ENCODE assay signal across 8 cellular contexts in genomic region chr10:73729781-73730152, GRCh38. TPM values are rescaled to one million over a fixed set of nuclear protein-coding genes. Genes with fewer than 3 reads are reported as not detected.
A peak's percentile ranks its signal among the peaks of the same experiment; 100 is the strongest.
DNase-seq lines count a peak whose midpoint lies in the region; ATAC-seq and TF ChIP-seq lines count a peak whose summit lies in the region.
"Not testable (repeated sequence)": the region's sequence is repeated elsewhere in the genome, so short reads cannot be mapped to it uniquely, and the experiment has no call there.

No MANE protein-coding gene starts in this region.

- ATAC-seq in foreskin keratinocyte, result peak; percentile 9

- H3K27ac ChIP-seq in foreskin keratinocyte (peak overlapping the region; percentile 85), mucosa of rectum (ENCODE audit: low read depth in 2 of 2, low read length in 2 of 2) (peak overlapping the region; percentile 91 to 93), uterus (peak overlapping the region; percentile 84 to 90)

- TF ChIP-seq CTCF in GM12865 (IDR thresholded peaks at IDR 0.05; ENCODE audit: insufficient read depth, low read depth, low read length, missing control alignments); brain (conservative IDR thresholded peaks at IDR 0.05); foreskin keratinocyte (conservative IDR thresholded peaks at IDR 0.05); uterus (IDR thresholded peaks at IDR 0.05): not testable (repeated sequence)

- H3K9me3 Mint-ChIP-seq in brain, result not testable (repeated sequence)

- peaks cover 20% of the 10 kb centered on the region for H3K36me3 Mint-ChIP-seq in brain

- intact Hi-C loops in uterus (cut with DNase I; ENCODE audit: low total_unique reads), result not testable (repeated sequence)

- peak overlapping the region; percentile 98 to 100 (median 99) for H3K27ac Mint-ChIP-seq in brain

- not testable (repeated sequence) for H3K4me1 ChIP-seq in foreskin keratinocyte; mucosa of rectum (ENCODE audit: control insufficient read depth in 2 of 2, insufficient read depth in 2 of 2, low read length in 2 of 2); uterus

- TF ChIP-seq POLR2A in uterus (IDR thresholded peaks at IDR 0.05), result not testable (repeated sequence)

- H3K4me1 Mint-ChIP-seq in brain, result peaks cover 26% of the 10 kb centered on the region

- peak overlapping the region; percentile 93 to 94 for H3K9ac ChIP-seq in mucosa of rectum (ENCODE audit: low read depth in 1 of 2, low read length in 2 of 2)

- peaks cover 11 to 32% of the 10 kb centered on the region in 2 donors for H3K36me3 ChIP-seq in mucosa of rectum (ENCODE audit: control insufficient read depth in 2 of 2, insufficient read depth in 2 of 2, low read length in 2 of 2)
- not testable (repeated sequence) for H3K36me3 ChIP-seq in uterus

- H3K27me3 Mint-ChIP-seq in brain, result not testable (repeated sequence)

- H3K4me3 ChIP-seq in GM12865 (ENCODE audit: low read depth, low read length) (peak overlapping the region; percentile 95), mucosa of rectum (ENCODE audit: low read length in 2 of 2) (peak overlapping the region; percentile 94 to 99), uterus (peak overlapping the region; percentile 64 to 88)

- H3K9me3 ChIP-seq in mucosa of rectum (ENCODE audit: control insufficient read depth in 2 of 2, low read length in 2 of 2); uterus: not testable (repeated sequence)

- DNase-seq in GM12865 (ENCODE audit: low read depth); uterus: not testable (repeated sequence)
- peak; percentile 35 for DNase-seq in NK-92 treated with Interleukin-12 subunit alpha and Interleukin-12 subunit beta, amount 100 ng/mL, for 24 hours (lab: John Stamatoyannopoulos, UW)
- DNase-seq in activated CD4-positive, alpha-beta T cell treated with anti-CD3 and anti-CD28 coated beads, Interleukin-2, amount 50 U/mL, for 48 hours, result peak; percentile 43 to 53
- peak; percentile 11 to 12 for DNase-seq in foreskin keratinocyte
- DNase-seq in stimulated activated CD4-positive, alpha-beta T cell treated with anti-CD3 and anti-CD28 coated beads, Interleukin-1b, Interleukin-23, amount 100 ng/mL, for 4 hours (ENCODE audit: low read depth in 2 of 2), result peak; percentile 10 to 23

- peak overlapping the region; percentile 97 to 100 (median 99) for H3K4me3 Mint-ChIP-seq in brain

- H3K27me3 ChIP-seq in foreskin keratinocyte; mucosa of rectum (ENCODE audit: control insufficient read depth in 2 of 2, insufficient read depth in 2 of 2, low read length in 2 of 2); uterus: not testable (repeated sequence)

RNA-seq across cellular contexts. Expression of gene SEC24C, which starts 14.4 kb away (rescaled TPM):
- polyA plus RNA-seq in brain (ENCODE audit: insufficient read depth, low read depth, low replicate concordance) (67.7 TPM), foreskin keratinocyte (35.7 and 40.7 TPM in 2 replicates)
- total RNA-seq in foreskin keratinocyte (63.0 and 64.7 TPM in 2 replicates), uterus (10 to 100 TPM; 25.3 to 75.9 (median 40.1) TPM)

RNA-seq across cellular contexts. Expression of gene AGAP5, which starts 31.9 kb away (rescaled TPM):
- polyA plus RNA-seq in brain (ENCODE audit: insufficient read depth, low read depth, low replicate concordance) (0.41 TPM), foreskin keratinocyte (0.97 and 1.2 TPM in 2 replicates)
- total RNA-seq in foreskin keratinocyte (2.6 and 3.4 TPM in 2 replicates), uterus (10 to 100 TPM in 1 of 4 donors, 1 to 10 TPM in 2, under 1 TPM in 1; 0.77 to 11.2 (median 3.7) TPM)

RNA-seq across cellular contexts. Expression of gene CHCHD1, which starts 52.1 kb away (rescaled TPM):
- 35.9 TPM for polyA plus RNA-seq in brain (ENCODE audit: insufficient read depth, low read depth, low replicate concordance)
- total RNA-seq in foreskin keratinocyte, result 56.7 and 58.9 TPM in 2 replicates
- 92.7 and 96.6 TPM in 2 replicates for polyA plus RNA-seq in foreskin keratinocyte
- 10 to 100 TPM in 2 of 4 donors, 1 to 10 TPM in 2; 7.1 to 15.3 (median 11.0) TPM for total RNA-seq in uterus

RNA-seq across cellular contexts. Expression of gene ZSWIM8, which starts 55.6 kb away (rescaled TPM):
- polyA plus RNA-seq in brain (ENCODE audit: insufficient read depth, low read depth, low replicate concordance) (81.2 TPM), foreskin keratinocyte (38.8 and 44.9 TPM in 2 replicates)
- total RNA-seq in foreskin keratinocyte (41.7 and 41.8 TPM in 2 replicates), uterus (100 to 1,000 TPM in 2 of 4 donors, 10 to 100 TPM in 2; 61.4 to 112 (median 91.1) TPM)
